In the genomic region with DNA sequence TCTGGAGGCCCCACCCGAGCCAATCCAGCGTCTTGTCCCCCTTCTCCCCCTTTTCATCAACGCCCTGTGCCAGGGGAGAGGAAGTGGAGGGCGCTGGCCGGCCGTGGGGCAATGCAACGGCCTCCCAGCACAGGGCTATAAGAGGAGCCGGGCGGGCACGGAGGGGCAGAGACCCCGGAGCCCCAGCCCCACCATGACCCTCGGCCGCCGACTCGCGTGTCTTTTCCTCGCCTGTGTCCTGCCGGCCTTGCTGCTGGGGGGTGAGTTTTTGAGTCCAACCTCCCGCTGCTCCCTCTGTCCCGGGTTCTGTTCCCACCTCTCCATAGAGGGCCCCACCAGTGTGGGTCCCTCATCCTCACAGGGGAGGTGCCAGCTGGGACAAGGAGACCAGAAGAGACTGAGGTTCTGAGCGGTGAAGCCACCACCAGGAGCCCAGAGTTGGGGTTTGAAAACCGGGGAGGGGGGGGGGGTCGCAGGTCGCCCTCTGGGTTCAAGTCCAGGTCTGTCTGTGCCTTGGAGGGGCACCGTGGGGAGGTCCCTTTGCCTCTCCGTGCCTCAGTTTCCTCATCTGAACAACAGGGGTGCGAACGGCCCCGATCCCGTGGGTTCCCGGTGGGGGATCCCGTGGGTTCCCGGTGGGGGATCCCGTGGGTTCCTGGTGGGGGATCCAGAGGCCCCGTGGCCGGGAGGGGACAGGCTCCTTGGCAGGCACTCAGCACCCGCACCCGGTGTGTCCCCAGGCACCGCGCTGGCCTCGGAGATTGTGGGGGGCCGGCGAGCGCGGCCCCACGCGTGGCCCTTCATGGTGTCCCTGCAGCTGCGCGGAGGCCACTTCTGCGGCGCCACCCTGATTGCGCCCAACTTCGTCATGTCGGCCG, we compare ENCODE assay signal across 22 cellular contexts. TPM values are rescaled to one million over a fixed set of nuclear protein-coding genes. Genes with fewer than 3 reads are reported as not detected.
DNase-seq lines count a peak whose midpoint lies in the region; TF ChIP-seq lines count a peak whose summit lies in the region.
"Had no signal": no experiment of that assay in that cellular context is flagged by ENCODE, and none has a peak within 500 bp of the region (broad histone marks: within the 10 kb centered on the region; RNA-seq: fewer than 3 reads in every experiment).

A gene (plus strand): TSS at position 168 of the 878 bp plus-strand sequence. CDS start 26 bp downstream, at position 194.

- no peaks in the 10 kb centered on the region for H3K9me3 ChIP-seq in adrenal gland (replicated peaks in 1 of 3)
- no peaks in the 10 kb centered on the region for H3K9me3 ChIP-seq in neutrophil

- H3K4me3 ChIP-seq in adrenal gland = no peak within 1 kb of the TSS
- H3K4me3 ChIP-seq in neutrophil (ENCODE audit: low read depth in 1 of 2, low read length in 1 of 2) = peak within 1 kb of the TSS; percentile 29 to 54

- peaks cover 4% of the 10 kb centered on the region for H3K27me3 Mint-ChIP-seq in type B pancreatic cell

- H3K36me3 Mint-ChIP-seq in type B pancreatic cell = no peaks in the 10 kb centered on the region
- H3K36me3 Mint-ChIP-seq: CD4-positive, alpha-beta memory T cell had no signal

- no peak within 1 kb of the TSS for H3K4me3 Mint-ChIP-seq in type B pancreatic cell
- H3K4me3 Mint-ChIP-seq: activated CD4-positive, alpha-beta T cell treated with anti-CD3 and anti-CD28 coated beads, Interleukin-2, amount 10 ng/mL, durations not matched to agents 24 days and 14 days; CD4-positive, alpha-beta memory T cell had no signal

- no peak for TF ChIP-seq POLR2A in adrenal gland (IDR thresholded peaks at IDR 0.05)

- H3K4me1 ChIP-seq in adrenal gland (replicated peaks in 1 of 2) (peaks cover 0 to 10% of the 10 kb centered on the region in 2 donors), neutrophil (ENCODE audit: control insufficient read depth in 1 of 2, insufficient read depth in 1 of 2, low read depth in 1 of 2, low read length in 1 of 2) (peaks cover 47 to 48% of the 10 kb centered on the region in 2 experiments)

- DNase-seq in SKM-1 treated with dmso at 0.1 percent for 144 hours (lab: John Stamatoyannopoulos, UW; ENCODE audit: unreplicated experiment) (peak; percentile 32), SKM-1 (lab: John Stamatoyannopoulos, UW; ENCODE audit: unreplicated experiment) (no peak), adrenal gland (no peak), type B pancreatic cell (ENCODE audit: extremely low spot score, unreplicated experiment) (peak; percentile 68), DMS79 treated with DMSO at 0.1 percent for 48 hours (lab: John Stamatoyannopoulos, UW) (no peak), SK-N-DZ (ENCODE audit: low spot score) (no peak), NCI-H524 treated with DMSO at 0.1 percent for 48 hours (lab: John Stamatoyannopoulos, UW) (no peak)
- DNase-seq: activated CD4-positive, alpha-beta T cell treated with anti-CD3 and anti-CD28 coated beads, Interleukin-2, amount 10 ng/mL, durations not matched to agents 24 days and 14 days; amniotic stem cell; CD4-positive, alpha-beta memory T cell; EL; erythroblast; H7; NCI-H2029 treated with DMSO at 0.1 percent for 48 hours; NCI-H748 treated with DMSO at 0.1 percent for 48 hours; SHP77; substantia nigra; T-helper 9 cell had no signal

- no peaks in the 10 kb centered on the region for H3K4me1 Mint-ChIP-seq in type B pancreatic cell (ENCODE audit: unreplicated experiment)
- H3K4me1 Mint-ChIP-seq: activated CD4-positive, alpha-beta T cell treated with anti-CD3 and anti-CD28 coated beads, Interleukin-2, amount 10 ng/mL, durations not matched to agents 24 days and 14 days had no signal

- TF ChIP-seq CTCF in adrenal gland (IDR thresholded peaks at IDR 0.05) = no peak
- TF ChIP-seq CTCF in neutrophil (IDR thresholded peaks at IDR 0.05) = no peak
- no peak for TF ChIP-seq CTCF in type B pancreatic cell (conservative IDR thresholded peaks at IDR 0.05)

- H3K36me3 ChIP-seq in adrenal gland (replicated peaks in 1 of 2) (no peaks in the 10 kb centered on the region), neutrophil (no peaks in the 10 kb centered on the region)

- H3K9me3 Mint-ChIP-seq in type B pancreatic cell = no peaks in the 10 kb centered on the region
- H3K9me3 Mint-ChIP-seq: activated CD4-positive, alpha-beta T cell treated with anti-CD3 and anti-CD28 coated beads, Interleukin-2, amount 10 ng/mL, durations not matched to agents 24 days and 14 days; CD4-positive, alpha-beta memory T cell had no signal

- H3K27me3 ChIP-seq in adrenal gland (peaks cover 9% of the 10 kb centered on the region), neutrophil (peaks cover 62% of the 10 kb centered on the region)

- H3K27ac Mint-ChIP-seq in type B pancreatic cell = no peak within 1 kb of the TSS
- H3K27ac Mint-ChIP-seq: activated CD4-positive, alpha-beta T cell treated with anti-CD3 and anti-CD28 coated beads, Interleukin-2, amount 10 ng/mL, durations not matched to agents 24 days and 14 days; CD4-positive, alpha-beta memory T cell had no signal

- H3K27ac ChIP-seq in adrenal gland (peak within 1 kb of the TSS; percentile 21 to 92 (median 65)), neutrophil (peak within 1 kb of the TSS; percentile 16)

- intact Hi-C loops in adrenal gland (cut with DNase I) = loop anchor here in 1 of 2 donors (10.0 kb wide), 1 partner anchor 78 kb away; no protein-coding TSS in a partner anchor

- WGBS in adrenal gland, 4 donors = 57 to 78% (median 61%) methylated on average over 14 to 55 of the region's 55 CpGs

RNA-seq across cellular contexts. Expression of the gene that starts here (rescaled TPM):
- total RNA-seq in adrenal gland = 1 to 10 TPM in 2 of 8 donors, under 1 TPM in 2, not detected in 4; 0.48 to 2.2 (median 1.1) TPM
- 1 to 10 TPM in 2 of 3 donors, not detected in 1; 3.3 to 3.4 TPM for polyA plus RNA-seq in adrenal gland
- not detected in 2 replicates for total RNA-seq in type B pancreatic cell (ENCODE audit: low replicate concordance)
- not detected in 2 replicates for polyA plus RNA-seq in SK-N-DZ (2014; cell fraction: cytosol; rRNA removed)
- polyA plus RNA-seq in SK-N-DZ (2014; cell fraction: nucleus; rRNA removed) = not detected in 2 replicates
- total RNA-seq: A172; activated CD4-positive, alpha-beta T cell treated with anti-CD3 and anti-CD28 coated beads, Interleukin-2, amount 10 ng/mL, durations not matched to agents 24 days and 14 days; CD4-positive, alpha-beta memory T cell; H7; lung microvascular endothelial cell had no signal
- polyA plus RNA-seq: CD4-positive, alpha-beta memory T cell; neural cell had no signal

Comparison
In these comparisons a context has a peak if more than half of its experiments do, and no peak if none do; other contexts are left out.
1. Peak in DNase-seq in type B pancreatic cell; RNA of the gene not detected or under 1 TPM.
2. H3K4me3 ChIP-seq: peak in neutrophil (2 of 2); none in adrenal gland (0 of 4).